ENCODE assay signal across 8 cellular contexts in genomic region chr2:231800493-231801091, GRCh38. TPM values are rescaled to one million over a fixed set of nuclear protein-coding genes. Genes with fewer than 3 reads are reported as not detected.
DNase-seq lines count a peak whose midpoint lies in the region; ATAC-seq and TF ChIP-seq lines count a peak whose summit lies in the region.

No MANE protein-coding gene starts in this region.

- no peaks in the 10 kb centered on the region for H3K27me3 ChIP-seq in RWPE2 (ENCODE audit: insufficient read depth, poor library complexity, severe bottlenecking)
- H3K27me3 ChIP-seq in mesendoderm (ENCODE audit: insufficient read depth, low read length, poor library complexity): no peaks in the 10 kb centered on the region

- DNase-seq in AG09319 (ENCODE audit: extremely low read depth, low read depth) (no peak), GM20000 (ENCODE audit: low spot score) (peak; percentile 40), RWPE2 (ENCODE audit: low spot score) (no peak), cerebellar cortex (ENCODE audit: low spot score) (peak; percentile 25), mesendoderm (peak; percentile 42), midbrain (lab: John Stamatoyannopoulos, UW) (no peak), NCI-H187 (lab: John Stamatoyannopoulos, UW) (no peak)

- H3K79me2 ChIP-seq in mesendoderm (ENCODE audit: control insufficient read depth, insufficient read depth, low read length): peaks cover 2% of the 10 kb centered on the region

- H3K4me3 ChIP-seq in RWPE2 (ENCODE audit: severe bottlenecking) (no peak overlapping the region), mesendoderm (ENCODE audit: low read length) (no peak overlapping the region)

- H4K5ac ChIP-seq in mesendoderm (ENCODE audit: low read length): no peak overlapping the region

- H2BK5ac ChIP-seq in mesendoderm (ENCODE audit: low read length): no peak overlapping the region

- no peak overlapping the region for H3K27ac ChIP-seq in RWPE2 (ENCODE audit: poor library complexity, severe bottlenecking)
- H3K27ac ChIP-seq in mesendoderm (ENCODE audit: low read depth, low read length): no peak overlapping the region

- no peak overlapping the region for H3K4ac ChIP-seq in mesendoderm (ENCODE audit: low read depth, low read length)

- no peak overlapping the region for H3K23ac ChIP-seq in mesendoderm (ENCODE audit: low read length)

- H2BK15ac ChIP-seq in mesendoderm (replicated peaks; ENCODE audit: low read depth): no peak overlapping the region

- no peaks in the 10 kb centered on the region for H3K4me1 ChIP-seq in RWPE2 (ENCODE audit: insufficient read depth, poor library complexity, severe bottlenecking)
- H3K4me1 ChIP-seq in mesendoderm (ENCODE audit: control insufficient read depth, low read depth, low read length): no peaks in the 10 kb centered on the region

- H3K18ac ChIP-seq in mesendoderm (ENCODE audit: low read length): no peak overlapping the region

- no peak overlapping the region for H3K4me2 ChIP-seq in mesendoderm (ENCODE audit: low read length)

- H2BK120ac ChIP-seq in mesendoderm (ENCODE audit: low read depth, low read length): no peak overlapping the region

- no peak overlapping the region for H3K9ac ChIP-seq in mesendoderm (ENCODE audit: low read length)

- H2AK5ac ChIP-seq in mesendoderm (ENCODE audit: low read length): no peak overlapping the region

- peaks cover 66% of the 10 kb centered on the region for H3K36me3 ChIP-seq in RWPE2 (ENCODE audit: low read depth)
- H3K36me3 ChIP-seq in mesendoderm (ENCODE audit: control insufficient read depth, insufficient read depth, low read length): peaks cover 9% of the 10 kb centered on the region

- H3K79me1 ChIP-seq in mesendoderm (ENCODE audit: low read length): peaks cover 7% of the 10 kb centered on the region

- H3K56ac ChIP-seq in mesendoderm (ENCODE audit: low read length): no peak overlapping the region

- no peak overlapping the region for H4K8ac ChIP-seq in mesendoderm (ENCODE audit: low read depth, low read length)

- ATAC-seq in RWPE2 (ENCODE audit: low read depth) (no peak), HG02642 (IDR thresholded peaks at IDR 0.05; ENCODE audit: poor library complexity, unreplicated experiment) (no peak)

- TF ChIP-seq CTCF in AG09319 (IDR thresholded peaks at IDR 0.05; ENCODE audit: low read depth, low read length) (peak; percentile 67), GM20000 (IDR thresholded peaks at IDR 0.05; ENCODE audit: extremely low read depth, missing control alignments) (peak; percentile 59), RWPE2 (IDR thresholded peaks at IDR 0.05; ENCODE audit: poor library complexity, severe bottlenecking) (peak; percentile 51)

- H3K9me3 ChIP-seq in RWPE2 (ENCODE audit: severe bottlenecking): no peaks in the 10 kb centered on the region

- no CpG with 5 or more reads among the region's 6 CpGs for WGBS in mesendoderm (ENCODE audit: extremely low coverage, insufficient coverage, low lambda C conversion rate)

RNA-seq across cellular contexts. Expression of gene COPS7B, which starts 14.3 kb away (rescaled TPM):
- polyA plus RNA-seq in mesendoderm (2013, experiment 1 of 2): 46.4 TPM
- polyA plus RNA-seq in mesendoderm (2013, experiment 2 of 2): 47.1 TPM

RNA-seq across cellular contexts. Expression of gene PDE6D, which starts 19.5 kb away (rescaled TPM):
- 19.2 TPM for polyA plus RNA-seq in mesendoderm (2013, experiment 1 of 2)
- polyA plus RNA-seq in mesendoderm (2013, experiment 2 of 2): 19.9 TPM

Comparison
In these comparisons a context has a peak if more than half of its experiments do, and no peak if none do; other contexts are left out.
1. DNase-seq: peak in GM20000 (single experiment), cerebellar cortex (single experiment) and mesendoderm (single experiment); none in AG09319 (single experiment), RWPE2 (single experiment), midbrain (single experiment) and NCI-H187 (0 of 2).
2. Peak in every context shown above with its lines, with median percentiles within 50 percentile points of each other: CTCF ChIP-seq.